Comparison of ENCODE assay signal across 12 cellular contexts in genomic region chr2:20643060-20643459, GRCh38. TPM values are rescaled to one million over a fixed set of nuclear protein-coding genes. Genes with fewer than 3 reads are reported as not detected.
A peak's percentile ranks its signal among the peaks of the same experiment; 100 is the strongest.
DNase-seq lines count a peak whose midpoint lies in the region; ATAC-seq and TF ChIP-seq lines count a peak whose summit lies in the region.
"Had no signal": no experiment of that assay in that cellular context is flagged by ENCODE, and none has a peak within 500 bp of the region (broad histone marks: within the 10 kb centered on the region; RNA-seq: fewer than 3 reads in every experiment).

No MANE protein-coding gene starts in this region.

- H4K20me1 ChIP-seq in mammary epithelial cell (ENCODE audit: insufficient read depth, low read length), result no peaks in the 10 kb centered on the region

- no peak for ATAC-seq in memory B cell (ENCODE audit: low read depth)

- H3K27ac Mint-ChIP-seq in chondrocyte (ENCODE audit: unreplicated experiment) (no peak overlapping the region), memory B cell (peak overlapping the region; percentile 18)

- H2AFZ ChIP-seq in mammary epithelial cell (ENCODE audit: low read depth, low read length), result no peak overlapping the region

- H3K4me2 ChIP-seq in mammary epithelial cell (ENCODE audit: insufficient read depth, low read depth, low read length), result no peak overlapping the region

- H3K9ac ChIP-seq in mammary epithelial cell (ENCODE audit: insufficient read depth, low read length), result no peak overlapping the region

- peaks cover 3% of the 10 kb centered on the region for H3K79me2 ChIP-seq in mammary epithelial cell (ENCODE audit: insufficient read depth, low read length)

- H3K27ac ChIP-seq in mammary epithelial cell (ENCODE audit: insufficient read depth, low read depth, low read length) (no peak overlapping the region), breast epithelium (no peak overlapping the region), tibial artery (peak overlapping the region; percentile 95 to 98)
- H3K27ac ChIP-seq: 22Rv1, Peyer's patch had no signal

- no TSS peak for BruUV-seq in mammary epithelial cell (replicated peaks; lab: Mats Ljungman, UMichigan)

- DNase-seq in mammary epithelial cell (peak; percentile 15), breast epithelium (ENCODE audit: low spot score in 2 of 2) (no peak), chondrocyte (ENCODE audit: low spot score) (peak; percentile 59), memory B cell (ENCODE audit: low spot score in 2 of 2) (no peak), tibial artery (no peak), SKM-1 treated with dmso at 0.1 percent for 144 hours (lab: John Stamatoyannopoulos, UW; ENCODE audit: unreplicated experiment) (no peak), SW 1271 (lab: John Stamatoyannopoulos, UW) (no peak)
- no peak for DNase-seq in activated CD8-positive, alpha-beta memory T cell treated with anti-CD3 and anti-CD28 coated beads, Interleukin-2, amount 50 U/mL, for 48 hours
- DNase-seq: NCI-H187 treated with DMSO at 0.1 percent for 48 hours had no signal

- H3K9me3 Mint-ChIP-seq in chondrocyte (ENCODE audit: low read depth) (no peaks in the 10 kb centered on the region), memory B cell (no peaks in the 10 kb centered on the region)

- H3K27me3 ChIP-seq in mammary epithelial cell (ENCODE audit: insufficient read depth, low read length), result no peaks in the 10 kb centered on the region
- no peaks in the 10 kb centered on the region for H3K27me3 ChIP-seq in breast epithelium
- no peaks in the 10 kb centered on the region for H3K27me3 ChIP-seq in tibial artery
- H3K27me3 ChIP-seq: Peyer's patch had no signal

- intact Hi-C loops in mammary epithelial cell (cut with micrococcal nuclease), result loop anchor here (5.0 kb wide), 1 partner anchor 316 kb away; no protein-coding TSS in a partner anchor
- intact Hi-C loops in breast epithelium (cut with DNase I; ENCODE audit: low total_unique reads), result no loop called here
- intact Hi-C loops in tibial artery (cut with DNase I; ENCODE audit: low total_unique reads), result no loop called here

- in situ Hi-C loops in mammary epithelial cell (cut with MboI; ENCODE audit: low sequenced_read_pairs in 2 of 2), result loop anchor here (5.0 kb wide), 3 partner anchors 201 to 251 kb away; no protein-coding TSS in a partner anchor

- dilution Hi-C loops in mammary epithelial cell (cut with HindIII; ENCODE audit: low sequenced_read_pairs), result loop anchor here (10.0 kb wide), 1 partner anchor 238 kb away; no protein-coding TSS in a partner anchor

- peaks cover 10% of the 10 kb centered on the region for H3K4me1 ChIP-seq in mammary epithelial cell (ENCODE audit: insufficient read depth, low read length)
- H3K4me1 ChIP-seq in breast epithelium, result no peaks in the 10 kb centered on the region
- peaks cover 3 to 63% (median 39%) of the 10 kb centered on the region in 4 donors for H3K4me1 ChIP-seq in tibial artery
- H3K4me1 ChIP-seq: HAP-1 had no signal

- H3K4me3 ChIP-seq in mammary epithelial cell (replicated peaks in 1 of 3; ENCODE audit: insufficient read depth in 1 of 3, low read depth in 2 of 3, low read length in 3 of 3), result no peak overlapping the region
- H3K4me3 ChIP-seq in breast epithelium, result no peak overlapping the region
- H3K4me3 ChIP-seq in tibial artery, result no peak overlapping the region
- H3K4me3 ChIP-seq: HAP-1, Peyer's patch had no signal

- TF ChIP-seq POLR2A in breast epithelium (IDR thresholded peaks at IDR 0.05), result no peak

- H3K36me3 ChIP-seq in mammary epithelial cell (ENCODE audit: insufficient read depth, low read length) (no peaks in the 10 kb centered on the region), breast epithelium (no peaks in the 10 kb centered on the region), tibial artery (peaks cover 21 to 75% (median 38%) of the 10 kb centered on the region in 3 donors)

- TF ChIP-seq CTCF in mammary epithelial cell (conservative IDR thresholded peaks at IDR 0.05 in 1 of 2, IDR thresholded peaks at IDR 0.05 in 1 of 2; ENCODE audit: extremely low read depth in 1 of 2, insufficient read depth in 1 of 2, low read depth in 1 of 2, low read length in 2 of 2) (no peak), breast epithelium (IDR thresholded peaks at IDR 0.05) (no peak), chondrocyte (IDR thresholded peaks at IDR 0.05) (no peak), tibial artery (IDR thresholded peaks at IDR 0.05) (no peak)

- H3K4me3 Mint-ChIP-seq in chondrocyte (ENCODE audit: unreplicated experiment) (no peak overlapping the region), memory B cell (no peak overlapping the region)

- CTCF ChIA-PET in mammary epithelial cell (lab: Charles Lee; ENCODE audit: low non-redundant PET), result interaction anchor here (0.6 to 0.8 kb wide), 2 partner anchors 196 to 201 kb away, joined by 3 to 4 read pairs; partner anchors contain the start of gene RHOB

- peaks cover 24% of the 10 kb centered on the region for H3K4me1 Mint-ChIP-seq in chondrocyte (ENCODE audit: low read depth)
- H3K4me1 Mint-ChIP-seq in memory B cell, result peaks cover 17% of the 10 kb centered on the region

- H3K36me3 Mint-ChIP-seq in chondrocyte (ENCODE audit: low read depth) (peaks cover 24% of the 10 kb centered on the region), memory B cell (peaks cover 19% of the 10 kb centered on the region)

- no peaks in the 10 kb centered on the region for H3K9me3 ChIP-seq in mammary epithelial cell (replicated peaks; ENCODE audit: insufficient read depth, low read length)
- H3K9me3 ChIP-seq in breast epithelium, result no peaks in the 10 kb centered on the region
- no peaks in the 10 kb centered on the region for H3K9me3 ChIP-seq in tibial artery
- H3K9me3 ChIP-seq: HAP-1, Peyer's patch had no signal

- H3K27me3 Mint-ChIP-seq in chondrocyte (ENCODE audit: low read depth), result no peaks in the 10 kb centered on the region
- H3K27me3 Mint-ChIP-seq in memory B cell, result no peaks in the 10 kb centered on the region

- WGBS in mammary epithelial cell (ENCODE audit: low coverage, missing lambda C conversion rate), result 52% methylated on average over 7 of the region's 7 CpGs

RNA-seq across cellular contexts. Expression of gene HS1BP3, which starts 7.8 kb away (rescaled TPM):
- total RNA-seq in mammary epithelial cell (10 to 100 TPM; 20.5 to 26.5 TPM), breast epithelium (10 to 100 TPM; 19.0 to 31.8 (median 25.9) TPM), chondrocyte (24.6 to 33.8 TPM (median 33.2 TPM) in 3 replicates)
- 13.4 TPM for polyA plus RNA-seq in mammary epithelial cell
- polyA minus RNA-seq in mammary epithelial cell, result 27.1 TPM

RNA-seq across cellular contexts. Expression of gene GDF7, which starts 23.9 kb away (rescaled TPM):
- total RNA-seq in mammary epithelial cell (under 1 TPM in 1 of 2 donors, not detected in 1; under 0.01 TPM), breast epithelium (under 1 TPM; under 0.01 to 0.15 (median under 0.01) TPM), chondrocyte (10.9 to 12.8 TPM (median 12.6 TPM) in 3 replicates)
- not detected for polyA plus RNA-seq in mammary epithelial cell
- not detected for polyA minus RNA-seq in mammary epithelial cell

Comparison
In these comparisons a context has a peak if more than half of its experiments do, and no peak if none do; other contexts are left out.
1. DNase-seq: peak in mammary epithelial cell (single experiment) and chondrocyte (single experiment); none in breast epithelium (0 of 2), memory B cell (0 of 2), tibial artery (0 of 2), SKM-1 treated with dmso at 0.1 percent for 144 hours (single experiment), SW 1271 (0 of 2) and activated CD8-positive, alpha-beta memory T cell treated with anti-CD3 and anti-CD28 coated beads, Interleukin-2, amount 50 U/mL, for 48 hours (single experiment).
2. H3K27ac ChIP-seq: peak in tibial artery (2 of 2); none in mammary epithelial cell (single experiment) and breast epithelium (0 of 2).
3. RNA of gene GDF7, which starts 23.9 kb away (total RNA-seq): 10.9 to 12.8 TPM in chondrocyte; under 0.01 TPM in mammary epithelial cell and under 0.01 to 0.15 TPM in breast epithelium; every median in the first group is over 10 times any median in the second.